Comparison of ENCODE assay signal across 14 cellular contexts in genomic region chr14:104206281-104206904, GRCh38.
DNase-seq lines count a peak whose midpoint lies in the region; ATAC-seq and TF ChIP-seq lines count a peak whose summit lies in the region.
"Had no signal": no experiment of that assay in that cellular context is flagged by ENCODE, and none has a peak within 500 bp of the region (broad histone marks: within the 10 kb centered on the region; RNA-seq: fewer than 3 reads in every experiment).

No MANE protein-coding gene starts in this region.

- TF ChIP-seq POLR2A in adrenal gland (IDR thresholded peaks at IDR 0.05), result peak in 1 of 2 donors; percentile 4

- H3K4me3 ChIP-seq in BLaER1 (no peak overlapping the region), adrenal gland (no peak overlapping the region), mesendoderm (ENCODE audit: low read length) (no peak overlapping the region)
- H3K4me3 ChIP-seq: gastroesophageal sphincter, right lobe of liver had no signal

- H3K27me3 ChIP-seq in BLaER1, result no peaks in the 10 kb centered on the region
- no peaks in the 10 kb centered on the region for H3K27me3 ChIP-seq in adrenal gland
- H3K27me3 ChIP-seq in mesendoderm (ENCODE audit: insufficient read depth, low read length, poor library complexity), result no peaks in the 10 kb centered on the region
- H3K27me3 ChIP-seq: right lobe of liver had no signal

- peaks cover 64% of the 10 kb centered on the region for H3K4me1 ChIP-seq in BLaER1
- H3K4me1 ChIP-seq in adrenal gland (replicated peaks in 1 of 2), result no peaks in the 10 kb centered on the region
- H3K4me1 ChIP-seq in mesendoderm (ENCODE audit: control insufficient read depth, low read depth, low read length), result no peaks in the 10 kb centered on the region
- H3K4me1 ChIP-seq: gastroesophageal sphincter, right lobe of liver had no signal

- 0 out of 2 replicates have a peak overlapping the region, but pooled peaks have one; percentile 5 for H3K9ac ChIP-seq in BLaER1
- H3K9ac ChIP-seq in mesendoderm (ENCODE audit: low read length), result no peak overlapping the region

- intact Hi-C loops in adrenal gland (cut with DNase I), result no loop called here

- no peak overlapping the region for H2BK120ac ChIP-seq in mesendoderm (ENCODE audit: low read depth, low read length)

- no peak overlapping the region for H3K23ac ChIP-seq in mesendoderm (ENCODE audit: low read length)

- H3K4ac ChIP-seq in mesendoderm (ENCODE audit: low read depth, low read length), result no peak overlapping the region

- no peak overlapping the region for H4K5ac ChIP-seq in mesendoderm (ENCODE audit: low read length)

- peaks cover 3% of the 10 kb centered on the region; the same call in 1 of the 2 replicates for H4K20me1 ChIP-seq in BLaER1

- WGBS in adrenal gland, 4 donors, result 31 to 50% (median 43%) methylated on average over 6 to 15 of the region's 15 CpGs
- no CpG with 5 or more reads among the region's 15 CpGs for WGBS in mesendoderm (ENCODE audit: extremely low coverage, insufficient coverage, low lambda C conversion rate)

- no peak for ATAC-seq in HG02885 (IDR thresholded peaks at IDR 0.05; ENCODE audit: poor library complexity, unreplicated experiment)
- ATAC-seq: gastroesophageal sphincter had no signal

- H2BK5ac ChIP-seq in mesendoderm (ENCODE audit: low read length), result no peak overlapping the region

- H3K56ac ChIP-seq in mesendoderm (ENCODE audit: low read length), result peak overlapping the region; percentile 65

- no peaks in the 10 kb centered on the region for H3K79me1 ChIP-seq in mesendoderm (ENCODE audit: low read length)

- no peak overlapping the region for H2BK15ac ChIP-seq in mesendoderm (replicated peaks; ENCODE audit: low read depth)

- H3K4me2 ChIP-seq in BLaER1 (peak overlapping the region; percentile 59), mesendoderm (ENCODE audit: low read length) (no peak overlapping the region)

- H2AK5ac ChIP-seq in mesendoderm (ENCODE audit: low read length), result no peak overlapping the region

- no peaks in the 10 kb centered on the region for H3K9me3 ChIP-seq in BLaER1
- H3K9me3 ChIP-seq in adrenal gland (replicated peaks in 1 of 3), result no peaks in the 10 kb centered on the region
- H3K9me3 ChIP-seq: gastroesophageal sphincter, right lobe of liver had no signal

- no peak overlapping the region for H3K18ac ChIP-seq in mesendoderm (ENCODE audit: low read length)

- H3K27ac ChIP-seq in BLaER1 (peak overlapping the region; percentile 26; the same call in 1 of the 2 replicates), adrenal gland (no peak overlapping the region), mesendoderm (ENCODE audit: low read depth, low read length) (no peak overlapping the region)
- H3K27ac ChIP-seq: gastroesophageal sphincter, right lobe of liver had no signal

- no peak for TF ChIP-seq CTCF in adrenal gland (IDR thresholded peaks at IDR 0.05)

- H3K79me2 ChIP-seq in mesendoderm (ENCODE audit: control insufficient read depth, insufficient read depth, low read length), result no peaks in the 10 kb centered on the region

- DNase-seq in NCI-H1105 (lab: John Stamatoyannopoulos, UW) (peak; percentile 16), adrenal gland (peak; percentile 29 to 90 (median 61)), mesendoderm (peak; percentile 46), NCI-H2029 treated with DMSO at 0.1 percent for 48 hours (lab: John Stamatoyannopoulos, UW) (no peak), cerebellar nuclear complex (lab: John Stamatoyannopoulos, UW) (no peak)
- DNase-seq in activated effector memory CD4-positive, alpha-beta T cell treated with anti-CD3 and anti-CD28 coated beads, Interleukin-2, amount 50 U/mL, for 16 hours, result no peak
- DNase-seq: activated CD4-positive, alpha-beta T cell treated with anti-CD3 and anti-CD28 coated beads, Interleukin-2, amount 10 ng/mL, durations not matched to agents 7 days and 5 days; activated naive CD4-positive, alpha-beta T cell treated with anti-CD3 and anti-CD28 coated beads, Interleukin-2, amount 50 U/mL, for 16 hours; KG1; NCI-H226; right lobe of liver had no signal

- H4K8ac ChIP-seq in mesendoderm (ENCODE audit: low read depth, low read length), result no peak overlapping the region

- H3K36me3 ChIP-seq in BLaER1, result no peaks in the 10 kb centered on the region
- no peaks in the 10 kb centered on the region for H3K36me3 ChIP-seq in adrenal gland (replicated peaks in 1 of 2)
- H3K36me3 ChIP-seq in mesendoderm (ENCODE audit: control insufficient read depth, insufficient read depth, low read length), result no peaks in the 10 kb centered on the region
- H3K36me3 ChIP-seq: gastroesophageal sphincter, right lobe of liver had no signal

Comparison
In these comparisons a context has a peak if more than half of its experiments do, and no peak if none do; other contexts are left out.
1. DNase-seq: peak in NCI-H1105 (single experiment), adrenal gland (7 of 7) and mesendoderm (single experiment); none in NCI-H2029 treated with DMSO at 0.1 percent for 48 hours (single experiment), cerebellar nuclear complex (0 of 2) and activated effector memory CD4-positive, alpha-beta T cell treated with anti-CD3 and anti-CD28 coated beads, Interleukin-2, amount 50 U/mL, for 16 hours (single experiment).